Comparison of ENCODE assay signal across 2 cellular contexts in genomic region chr15:52083037-52083359, GRCh38. TPM values are rescaled to one million over a fixed set of nuclear protein-coding genes. Genes with fewer than 3 reads are reported as not detected.
"Had no signal": no experiment of that assay in that cellular context is flagged by ENCODE, and none has a peak within 500 bp of the region (broad histone marks: within the 10 kb centered on the region; RNA-seq: fewer than 3 reads in every experiment).

No MANE protein-coding gene starts in this region.

RNA-seq across cellular contexts. Expression of gene BCL2L10, which starts 29.6 kb away (rescaled TPM):
- total RNA-seq: aorta, sciatic nerve had no signal
